In the genomic region with DNA sequence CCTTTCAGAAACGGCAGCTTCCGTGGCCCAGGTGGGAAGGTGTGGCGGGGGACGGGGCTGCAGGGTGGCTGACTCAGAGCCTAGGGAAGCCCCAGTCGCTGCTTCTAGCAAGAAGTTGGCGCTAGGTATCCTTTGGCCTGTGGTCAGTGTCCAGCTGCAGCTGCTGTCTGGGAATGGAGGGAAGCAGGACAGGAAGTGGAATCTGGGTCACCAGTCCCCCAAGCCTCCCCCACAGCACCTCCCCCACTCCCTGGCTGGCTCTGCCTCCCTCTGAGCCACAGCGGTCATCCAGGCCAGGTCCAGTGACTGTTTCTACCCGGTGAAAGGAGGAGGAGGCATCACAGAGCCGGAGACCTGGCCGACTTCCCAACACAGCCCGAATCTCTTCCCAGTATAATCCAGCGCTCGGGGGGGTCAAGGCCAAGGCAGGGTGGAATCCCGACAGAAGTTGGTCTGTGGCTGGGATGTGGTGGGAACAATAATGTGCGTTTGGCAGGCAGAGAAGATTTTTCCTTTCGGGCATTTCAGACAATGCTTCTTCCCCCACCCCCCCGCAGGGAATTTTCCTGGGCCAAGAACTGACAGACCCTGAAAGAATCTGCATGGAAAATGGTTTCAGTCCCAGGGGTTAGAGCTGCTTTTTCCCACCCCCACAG, we compare ENCODE assay signal across 9 cellular contexts. TPM values are rescaled to one million over a fixed set of nuclear protein-coding genes. Genes with fewer than 3 reads are reported as not detected.
DNase-seq lines count a peak whose midpoint lies in the region; ATAC-seq, FAIRE-seq and TF ChIP-seq lines count a peak whose summit lies in the region.
"Had no signal": no experiment of that assay in that cellular context is flagged by ENCODE, and none has a peak within 500 bp of the region (broad histone marks: within the 10 kb centered on the region; RNA-seq: fewer than 3 reads in every experiment).

No MANE protein-coding gene starts in this region.

- H3K36me3 ChIP-seq in vagina = no peaks in the 10 kb centered on the region

- H3K9me3 ChIP-seq in vagina = no peaks in the 10 kb centered on the region

- H3K27me3 ChIP-seq in vagina = no peaks in the 10 kb centered on the region

- no peak for TF ChIP-seq CTCF in vagina (IDR thresholded peaks at IDR 0.05)

- peak; percentile 11 for DNase-seq in DMS 273 (lab: John Stamatoyannopoulos, UW; ENCODE audit: unreplicated experiment)
- no peak for DNase-seq in DMS 273 treated with DMSO at 0.1 percent for 48 hours (lab: John Stamatoyannopoulos, UW)
- DNase-seq in fibroblast of the conjunctiva (ENCODE audit: low read depth) = peak; percentile 12
- DNase-seq in myocyte (ENCODE audit: low read depth) = peak; percentile 98
- DNase-seq in vagina (ENCODE audit: extremely low spot score in 2 of 2) = peak in 1 of 2 donors; percentile 97
- no peak for DNase-seq in GM12892 (ENCODE audit: insufficient read length)
- no peak for DNase-seq in NCI-H2107 (lab: John Stamatoyannopoulos, UW)

- peak overlapping the region; percentile 77 for H3K27ac ChIP-seq in vagina
- H3K27ac ChIP-seq: 22Rv1 had no signal

- peaks cover 32% of the 10 kb centered on the region for H3K4me1 ChIP-seq in vagina

- intact Hi-C loops in vagina (cut with DNase I) = loop anchor here (2.0 to 5.0 kb wide), 2 partner anchors 40 to 43 kb away; no protein-coding TSS in a partner anchor

- FAIRE-seq in GM12892 (lab: Jason Lieb, UNC) = no peak

- TF ChIP-seq POLR2A in vagina (IDR thresholded peaks at IDR 0.05) = no peak
- no peak for TF ChIP-seq POLR2A in GM12892 (IDR thresholded peaks at IDR 0.05; ENCODE audit: low read depth, low read length)

- no peak for ATAC-seq in GM19023 (IDR thresholded peaks at IDR 0.05; ENCODE audit: unreplicated experiment)

- peak overlapping the region in 1 of 2 donors; percentile 17 for H3K4me3 ChIP-seq in vagina

RNA-seq across cellular contexts. Expression of a gene that starts 45.1 kb away (rescaled TPM):
- total RNA-seq in myocyte = 0.16 and 5.6 TPM in 2 replicates
- 1.6 TPM for polyA plus RNA-seq in myocyte (2012)
- total RNA-seq in vagina = 202 TPM
- polyA plus RNA-seq in GM12892 (2012; ENCODE audit: missing spikeins) = not detected

Comparison
In these comparisons a context has a peak if more than half of its experiments do, and no peak if none do; other contexts are left out.
1. DNase-seq: peak in DMS 273 (single experiment), fibroblast of the conjunctiva (single experiment) and myocyte (single experiment); none in DMS 273 treated with DMSO at 0.1 percent for 48 hours (single experiment), GM12892 (single experiment) and NCI-H2107 (single experiment).
2. RNA of a gene that starts 45.1 kb away (total RNA-seq): 202 TPM in vagina (single experiment); 0.16 to 5.6 TPM in myocyte; every median in the first group is over 10 times any median in the second.